In genomic region chr1:10378071-10378841, GRCh38 we compare ENCODE assay signal across 9 cellular contexts. TPM values are rescaled to one million over a fixed set of nuclear protein-coding genes. Genes with fewer than 3 reads are reported as not detected.
DNase-seq lines count a peak whose midpoint lies in the region; ATAC-seq, FAIRE-seq and TF ChIP-seq lines count a peak whose summit lies in the region.
"Had no signal": no experiment of that assay in that cellular context is flagged by ENCODE, and none has a peak within 500 bp of the region (broad histone marks: within the 10 kb centered on the region; RNA-seq: fewer than 3 reads in every experiment).

No MANE protein-coding gene starts in this region.

- H3K9ac ChIP-seq in liver (ENCODE audit: low read depth in 1 of 2, low read length in 2 of 2): no peak overlapping the region

- CTCF ChIA-PET in A673 (lab: Charles Lee): interaction anchor here (0.5 to 1.5 kb wide), 3 partner anchors 40 to 51 kb away, joined by 3 to 6 read pairs (median 4); no protein-coding TSS in a partner anchor

- no peak for TF ChIP-seq CTCF in bronchial epithelial cell (IDR thresholded peaks at IDR 0.05; ENCODE audit: insufficient read depth, low read length, severe bottlenecking)
- no peak for TF ChIP-seq CTCF in liver (IDR thresholded peaks at IDR 0.05; ENCODE audit: low read depth, low read length, missing input control)
- no peak for TF ChIP-seq CTCF in upper lobe of right lung (IDR thresholded peaks at IDR 0.05)
- TF ChIP-seq CTCF in A673 (conservative IDR thresholded peaks at IDR 0.05; ENCODE audit: low read depth, low read length): no peak

- no peak for TF ChIP-seq POLR2A in GM12892 (IDR thresholded peaks at IDR 0.05; ENCODE audit: low read depth, low read length)

- intact Hi-C loops in upper lobe of right lung (cut with DNase I) (loop anchor here (10.0 kb wide), 1 partner anchor 47 kb away; no protein-coding TSS in a partner anchor), A673 (cut with micrococcal nuclease; ENCODE audit: unreplicated experiment) (no loop called here)

- no TSS peak for BruUV-seq in A673 (replicated peaks; lab: Mats Ljungman, UMichigan)

- ATAC-seq in upper lobe of right lung: peak; percentile 88

- H3K27me3 ChIP-seq in bronchial epithelial cell (ENCODE audit: control insufficient read depth, insufficient read depth, low read length) (no peaks in the 10 kb centered on the region), liver (ENCODE audit: control insufficient read depth in 4 of 4, insufficient read depth in 4 of 4, low read length in 3 of 4) (no peaks in the 10 kb centered on the region), upper lobe of right lung (no peaks in the 10 kb centered on the region), A673 (replicated peaks; ENCODE audit: insufficient read depth, low read depth, low read length, poor library complexity) (no peaks in the 10 kb centered on the region)

- H3K4me1 ChIP-seq in liver (ENCODE audit: control insufficient read depth in 4 of 4, insufficient read depth in 4 of 4, low read length in 3 of 4) (no peaks in the 10 kb centered on the region), upper lobe of right lung (peaks cover 7% of the 10 kb centered on the region), A673 (ENCODE audit: insufficient read depth, low read length, poor library complexity, severe bottlenecking) (no peaks in the 10 kb centered on the region)

- WGBS in liver: 80% methylated on average over 15 of the region's 15 CpGs

- peak; percentile 44 for DNase-seq in NK-92 treated with Interleukin-12 subunit alpha and Interleukin-12 subunit beta, amount 100 ng/mL, for 24 hours (lab: John Stamatoyannopoulos, UW)
- DNase-seq in NK-92 (lab: John Stamatoyannopoulos, UW; ENCODE audit: unreplicated experiment): no peak
- DNase-seq in bronchial epithelial cell (ENCODE audit: low read depth): peak; percentile 73
- peak; percentile 77 for DNase-seq in upper lobe of right lung
- no peak for DNase-seq in stimulated activated CD4-positive, alpha-beta T cell treated with anti-CD3 and anti-CD28 coated beads, Interleukin-2, amount 100 ng/mL, for 24 hours
- DNase-seq in GM12892 (ENCODE audit: insufficient read length): no peak
- DNase-seq in A673 (ENCODE audit: low spot score): no peak
- DNase-seq: activated naive CD8-positive, alpha-beta T cell treated with anti-CD3 and anti-CD28 coated beads, Interleukin-2, amount 10 ng/mL, durations not matched to agents 7 days and 5 days had no signal

- no peaks in the 10 kb centered on the region for H3K9me3 ChIP-seq in liver (ENCODE audit: control insufficient read depth in 4 of 4, low read length in 3 of 4)
- H3K9me3 ChIP-seq in upper lobe of right lung: no peaks in the 10 kb centered on the region
- H3K9me3 ChIP-seq in A673 (ENCODE audit: low read depth, low read length, poor library complexity, severe bottlenecking): no peaks in the 10 kb centered on the region

- FAIRE-seq in bronchial epithelial cell (lab: Jason Lieb, UNC) (peak; percentile 92), GM12892 (lab: Jason Lieb, UNC) (no peak)

- no peak overlapping the region for H3K4me3 ChIP-seq in bronchial epithelial cell (ENCODE audit: low read depth, low read length)
- H3K4me3 ChIP-seq in liver (ENCODE audit: low read depth in 1 of 3, low read length in 3 of 3): no peak overlapping the region
- H3K4me3 ChIP-seq in upper lobe of right lung: no peak overlapping the region
- H3K4me3 ChIP-seq in A673 (ENCODE audit: low read depth, low read length, poor library complexity, severe bottlenecking): no peak overlapping the region

- POLR2A ChIA-PET in A673 (lab: Charles Lee; ENCODE audit: low non-redundant PET): interaction anchor here (0.6 kb wide), 1 partner anchor 489 kb away, joined by 3 read pairs; no protein-coding TSS in a partner anchor

- H3K36me3 ChIP-seq in bronchial epithelial cell (ENCODE audit: control insufficient read depth, insufficient read depth, low read length) (peaks cover 8% of the 10 kb centered on the region), liver (ENCODE audit: control insufficient read depth in 4 of 4, insufficient read depth in 3 of 4, low read depth in 1 of 4, low read length in 3 of 4) (peaks cover 3 to 55% (median 31%) of the 10 kb centered on the region in 4 donors), upper lobe of right lung (peaks cover 46% of the 10 kb centered on the region), A673 (ENCODE audit: insufficient read depth, low read length, poor library complexity, severe bottlenecking) (peaks cover 52% of the 10 kb centered on the region)

- TF ChIP-seq RAD21 in liver (IDR thresholded peaks at IDR 0.05): no peak

- peak overlapping the region in 1 of 2 donors; percentile 21 for H3K27ac ChIP-seq in liver (ENCODE audit: low read depth in 1 of 2, low read length in 2 of 2)
- H3K27ac ChIP-seq in upper lobe of right lung: peak overlapping the region; percentile 53
- H3K27ac ChIP-seq in A673 (ENCODE audit: low read depth, low read length, poor library complexity, severe bottlenecking): no peak overlapping the region

TF ChIP-seq in liver, 16 proteins besides CTCF, POLR2A, EP300 and RAD21:
- peak; percentile 59 to 77 for TF ChIP-seq RXRA (IDR thresholded peaks at IDR 0.05)
- TF ChIP-seq, protein P1, sequence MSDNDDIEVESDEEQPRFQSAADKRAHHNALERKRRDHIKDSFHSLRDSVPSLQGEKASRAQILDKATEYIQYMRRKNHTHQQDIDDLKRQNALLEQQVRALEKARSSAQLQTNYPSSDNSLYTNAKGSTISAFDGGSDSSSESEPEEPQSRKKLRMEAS (IDR thresholded peaks at IDR 0.05): no peak
- no peak for TF ChIP-seq HNF4A (conservative IDR thresholded peaks at IDR 0.05)

RNA-seq across cellular contexts. Expression of gene PGD, which starts 20.6 kb away (rescaled TPM):
- total RNA-seq in bronchial epithelial cell (52.4 and 74.5 TPM in 2 replicates), liver (10 to 100 TPM; 52.4 to 89.0 TPM), upper lobe of right lung (166 TPM), A673 (2021) (423 and 451 TPM in 2 replicates)
- polyA plus RNA-seq in liver: 100 to 1,000 TPM in 1 of 2 donors, 10 to 100 TPM in 1; 45.9 to 112 TPM
- 119 TPM for polyA plus RNA-seq in GM12892 (2012; ENCODE audit: missing spikeins)

RNA-seq across cellular contexts. Expression of gene CENPS, which starts 52.0 kb away (rescaled TPM):
- 8.4 and 9.7 TPM in 2 replicates for total RNA-seq in bronchial epithelial cell
- total RNA-seq in liver: 1 to 10 TPM; 4.4 to 5.4 TPM
- 1 to 10 TPM; 9.4 to 9.8 TPM for polyA plus RNA-seq in liver
- 10.2 TPM for total RNA-seq in upper lobe of right lung
- 19.1 TPM for polyA plus RNA-seq in GM12892 (2012; ENCODE audit: missing spikeins)
- 37.7 and 42.2 TPM in 2 replicates for total RNA-seq in A673 (2021)

Comparison
In these comparisons a context has a peak if more than half of its experiments do, and no peak if none do; other contexts are left out.
1. DNase-seq: peak in NK-92 treated with Interleukin-12 subunit alpha and Interleukin-12 subunit beta, amount 100 ng/mL, for 24 hours (single experiment), bronchial epithelial cell (single experiment) and upper lobe of right lung (single experiment); none in NK-92 (single experiment), stimulated activated CD4-positive, alpha-beta T cell treated with anti-CD3 and anti-CD28 coated beads, Interleukin-2, amount 100 ng/mL, for 24 hours (0 of 2), GM12892 (single experiment) and A673 (single experiment).